Comparison of ENCODE assay signal across 1 cellular context in the genomic region with DNA sequence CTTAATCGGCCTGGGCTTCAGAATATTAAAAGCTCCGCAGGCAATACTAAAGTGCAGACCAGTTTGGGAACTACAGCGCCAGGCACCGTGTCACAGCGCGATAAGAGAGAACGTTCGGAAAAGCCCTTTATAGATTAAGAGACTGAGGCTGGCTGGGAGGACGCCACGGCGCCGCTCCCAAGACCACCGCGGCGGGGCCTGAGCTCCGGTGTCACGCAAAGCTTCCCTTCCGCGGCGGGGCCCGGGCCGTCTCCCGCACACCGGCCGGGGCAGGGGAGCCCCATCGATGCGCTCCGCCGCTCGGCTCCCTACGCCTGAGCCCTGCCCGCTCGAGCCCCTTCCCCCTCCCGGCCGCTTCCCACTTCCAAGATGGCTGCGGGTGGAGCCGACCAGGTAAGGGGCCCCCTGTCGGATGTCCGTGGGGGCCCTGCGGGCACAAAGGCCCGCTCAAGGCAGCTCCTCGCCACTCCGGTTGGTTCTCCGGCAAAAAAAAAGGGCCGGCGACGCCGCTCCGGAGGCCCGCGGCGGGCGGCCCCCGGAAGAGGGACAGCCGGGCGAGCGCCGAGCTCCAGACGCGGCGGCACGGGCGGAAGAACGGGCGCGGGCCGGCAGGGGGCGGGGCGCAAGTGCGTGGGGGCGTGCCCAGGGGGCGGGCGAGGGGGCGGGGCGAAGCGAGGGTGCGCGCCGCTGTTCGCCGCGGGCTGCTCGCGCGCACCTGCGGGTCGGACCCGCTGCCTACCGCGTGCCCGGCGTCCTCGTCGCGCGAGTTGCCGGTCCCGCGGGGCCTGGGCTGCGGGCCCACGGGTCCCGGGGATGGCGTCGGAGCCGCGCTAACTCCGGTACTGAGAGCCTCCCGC.
TF ChIP-seq lines count a peak whose summit lies in the region.

A gene with protein sequence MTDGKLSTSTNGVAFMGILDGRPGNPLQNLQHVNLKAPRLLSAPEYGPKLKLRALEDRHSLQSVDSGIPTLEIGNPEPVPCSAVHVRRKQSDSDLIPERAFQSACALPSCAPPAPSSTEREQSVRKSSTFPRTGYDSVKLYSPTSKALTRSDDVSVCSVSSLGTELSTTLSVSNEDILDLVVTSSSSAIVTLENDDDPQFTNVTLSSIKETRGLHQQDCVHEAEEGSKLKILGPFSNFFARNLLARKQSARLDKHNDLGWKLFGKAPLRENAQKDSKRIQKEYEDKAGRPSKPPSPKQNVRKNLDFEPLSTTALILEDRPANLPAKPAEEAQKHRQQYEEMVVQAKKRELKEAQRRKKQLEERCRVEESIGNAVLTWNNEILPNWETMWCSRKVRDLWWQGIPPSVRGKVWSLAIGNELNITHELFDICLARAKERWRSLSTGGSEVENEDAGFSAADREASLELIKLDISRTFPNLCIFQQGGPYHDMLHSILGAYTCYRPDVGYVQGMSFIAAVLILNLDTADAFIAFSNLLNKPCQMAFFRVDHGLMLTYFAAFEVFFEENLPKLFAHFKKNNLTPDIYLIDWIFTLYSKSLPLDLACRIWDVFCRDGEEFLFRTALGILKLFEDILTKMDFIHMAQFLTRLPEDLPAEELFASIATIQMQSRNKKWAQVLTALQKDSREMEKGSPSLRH (plus strand): TSS at position 714 of the 857 bp plus-strand sequence. CDS start 13,564 bp downstream, outside the sequence.

TF ChIP-seq in K562, 482 proteins besides CTCF, POLR2A, EP300 and RAD21 (continued from another document and continues in another):
- TF ChIP-seq, protein P1, sequence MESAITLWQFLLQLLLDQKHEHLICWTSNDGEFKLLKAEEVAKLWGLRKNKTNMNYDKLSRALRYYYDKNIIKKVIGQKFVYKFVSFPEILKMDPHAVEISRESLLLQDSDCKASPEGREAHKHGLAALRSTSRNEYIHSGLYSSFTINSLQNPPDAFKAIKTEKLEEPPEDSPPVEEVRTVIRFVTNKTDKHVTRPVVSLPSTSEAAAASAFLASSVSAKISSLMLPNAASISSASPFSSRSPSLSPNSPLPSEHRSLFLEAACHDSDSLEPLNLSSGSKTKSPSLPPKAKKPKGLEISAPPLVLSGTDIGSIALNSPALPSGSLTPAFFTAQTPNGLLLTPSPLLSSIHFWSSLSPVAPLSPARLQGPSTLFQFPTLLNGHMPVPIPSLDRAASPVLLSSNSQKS (CRISPR knock-in tag; IDR thresholded peaks at IDR 0.05): no peak
- TF ChIP-seq POU5F1 (IDR thresholded peaks at IDR 0.05; ENCODE audit: borderline replicate concordance, low read depth, low read length, partially characterized antibody) (no peak), NFIX (CRISPR knock-in tag; IDR thresholded peaks at IDR 0.05; ENCODE audit: low read depth) (no peak), GTF2F1 (IDR thresholded peaks at IDR 0.05; ENCODE audit: low read depth, low read length) (no peak; the same call in 1 of the 2 replicates), ZC3H8 (IDR thresholded peaks at IDR 0.05) (no peak), ZNF12 (CRISPR knock-in tag; IDR thresholded peaks at IDR 0.05) (peak; percentile 65; the same call in 1 of the 2 replicates), ZBTB1 (CRISPR knock-in tag; IDR thresholded peaks at IDR 0.05; ENCODE audit: borderline replicate concordance, low read depth) (no peak), SREBF2 (CRISPR knock-in tag; IDR thresholded peaks at IDR 0.05) (no peak), GTF2E2 (tag; IDR thresholded peaks at IDR 0.05) (peak; percentile 79), SMAD1 (IDR thresholded peaks at IDR 0.05; ENCODE audit: low read depth, low read length, partially characterized antibody) (no peak), SLC30A9 (CRISPR knock-in tag; IDR thresholded peaks at IDR 0.05) (no peak), NFE2 (IDR thresholded peaks at IDR 0.05; ENCODE audit: low read depth) (no peak), MCM7 (IDR thresholded peaks at IDR 0.05) (no peak), SREBF1 (IDR thresholded peaks at IDR 0.05; ENCODE audit: borderline replicate concordance, low read depth, low read length) (no peak), ZNF311 (CRISPR knock-in tag; IDR thresholded peaks at IDR 0.05) (no peak), GABPA (tag; conservative IDR thresholded peaks at IDR 0.05; ENCODE audit: low read depth) (peak; percentile 92), ZNF76 (CRISPR knock-in tag; IDR thresholded peaks at IDR 0.05; ENCODE audit: borderline replicate concordance) (no peak), ZNF232 (CRISPR knock-in tag; IDR thresholded peaks at IDR 0.05) (no peak), PURB (CRISPR knock-in tag; IDR thresholded peaks at IDR 0.05; ENCODE audit: low read depth) (no peak), ESRRB (CRISPR knock-in tag; IDR thresholded peaks at IDR 0.05; ENCODE audit: borderline replicate concordance) (no peak), MTA3 (IDR thresholded peaks at IDR 0.05; ENCODE audit: borderline replicate concordance) (no peak; the same call in 1 of the 2 replicates), ZNF384 (IDR thresholded peaks at IDR 0.05; ENCODE audit: low read depth, low read length) (peak; percentile 29; the same call in 1 of the 2 replicates), DMBX1 (CRISPR knock-in tag; IDR thresholded peaks at IDR 0.05; ENCODE audit: borderline replicate concordance) (peak; percentile 41), TFAM (CRISPR knock-in tag; conservative IDR thresholded peaks at IDR 0.05) (no peak), SMARCB1 (IDR thresholded peaks at IDR 0.05; ENCODE audit: insufficient read length, low read depth) (no peak), ZNF778 (CRISPR knock-in tag; IDR thresholded peaks at IDR 0.05) (no peak), MCM5 (IDR thresholded peaks at IDR 0.05; ENCODE audit: low read depth) (no peak), GATAD2B (IDR thresholded peaks at IDR 0.05; ENCODE audit: borderline replicate concordance) (no peak), MYC (IDR thresholded peaks at IDR 0.05; ENCODE audit: low read depth, low read length) (peak; percentile 28), MYC (CRISPR knock-in tag; IDR thresholded peaks at IDR 0.05; ENCODE audit: borderline replicate concordance, low read depth) (no peak), MCM2 (IDR thresholded peaks at IDR 0.05; ENCODE audit: low read depth) (no peak), ZNF445 (CRISPR knock-in tag; IDR thresholded peaks at IDR 0.05; ENCODE audit: low read depth) (no peak), ZNF3 (CRISPR knock-in tag; IDR thresholded peaks at IDR 0.05) (no peak), C11orf30 (IDR thresholded peaks at IDR 0.05; ENCODE audit: low read depth) (no peak), ZBTB7A (IDR thresholded peaks at IDR 0.05; ENCODE audit: borderline replicate concordance, control insufficient read depth, low read depth, low read length) (peak; percentile 82; the same call in 1 of the 2 replicates), PRPF4 (IDR thresholded peaks at IDR 0.05; ENCODE audit: insufficient read depth, low read depth, low read length, poor library complexity, severe bottlenecking) (no peak)
- TF ChIP-seq, protein P2, sequence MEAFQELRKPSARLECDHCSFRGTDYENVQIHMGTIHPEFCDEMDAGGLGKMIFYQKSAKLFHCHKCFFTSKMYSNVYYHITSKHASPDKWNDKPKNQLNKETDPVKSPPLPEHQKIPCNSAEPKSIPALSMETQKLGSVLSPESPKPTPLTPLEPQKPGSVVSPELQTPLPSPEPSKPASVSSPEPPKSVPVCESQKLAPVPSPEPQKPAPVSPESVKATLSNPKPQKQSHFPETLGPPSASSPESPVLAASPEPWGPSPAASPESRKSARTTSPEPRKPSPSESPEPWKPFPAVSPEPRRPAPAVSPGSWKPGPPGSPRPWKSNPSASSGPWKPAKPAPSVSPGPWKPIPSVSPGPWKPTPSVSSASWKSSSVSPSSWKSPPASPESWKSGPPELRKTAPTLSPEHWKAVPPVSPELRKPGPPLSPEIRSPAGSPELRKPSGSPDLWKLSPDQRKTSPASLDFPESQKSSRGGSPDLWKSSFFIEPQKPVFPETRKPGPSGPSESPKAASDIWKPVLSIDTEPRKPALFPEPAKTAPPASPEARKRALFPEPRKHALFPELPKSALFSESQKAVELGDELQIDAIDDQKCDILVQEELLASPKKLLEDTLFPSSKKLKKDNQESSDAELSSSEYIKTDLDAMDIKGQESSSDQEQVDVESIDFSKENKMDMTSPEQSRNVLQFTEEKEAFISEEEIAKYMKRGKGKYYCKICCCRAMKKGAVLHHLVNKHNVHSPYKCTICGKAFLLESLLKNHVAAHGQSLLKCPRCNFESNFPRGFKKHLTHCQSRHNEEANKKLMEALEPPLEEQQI (IDR thresholded peaks at IDR 0.05): no peak
- TF ChIP-seq, protein P3, sequence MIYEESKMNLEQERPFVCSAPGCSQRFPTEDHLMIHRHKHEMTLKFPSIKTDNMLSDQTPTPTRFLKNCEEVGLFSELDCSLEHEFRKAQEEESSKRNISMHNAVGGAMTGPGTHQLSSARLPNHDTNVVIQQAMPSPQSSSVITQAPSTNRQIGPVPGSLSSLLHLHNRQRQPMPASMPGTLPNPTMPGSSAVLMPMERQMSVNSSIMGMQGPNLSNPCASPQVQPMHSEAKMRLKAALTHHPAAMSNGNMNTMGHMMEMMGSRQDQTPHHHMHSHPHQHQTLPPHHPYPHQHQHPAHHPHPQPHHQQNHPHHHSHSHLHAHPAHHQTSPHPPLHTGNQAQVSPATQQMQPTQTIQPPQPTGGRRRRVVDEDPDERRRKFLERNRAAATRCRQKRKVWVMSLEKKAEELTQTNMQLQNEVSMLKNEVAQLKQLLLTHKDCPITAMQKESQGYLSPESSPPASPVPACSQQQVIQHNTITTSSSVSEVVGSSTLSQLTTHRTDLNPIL (CRISPR knock-in tag; IDR thresholded peaks at IDR 0.05): no peak
- TF ChIP-seq, protein P4, sequence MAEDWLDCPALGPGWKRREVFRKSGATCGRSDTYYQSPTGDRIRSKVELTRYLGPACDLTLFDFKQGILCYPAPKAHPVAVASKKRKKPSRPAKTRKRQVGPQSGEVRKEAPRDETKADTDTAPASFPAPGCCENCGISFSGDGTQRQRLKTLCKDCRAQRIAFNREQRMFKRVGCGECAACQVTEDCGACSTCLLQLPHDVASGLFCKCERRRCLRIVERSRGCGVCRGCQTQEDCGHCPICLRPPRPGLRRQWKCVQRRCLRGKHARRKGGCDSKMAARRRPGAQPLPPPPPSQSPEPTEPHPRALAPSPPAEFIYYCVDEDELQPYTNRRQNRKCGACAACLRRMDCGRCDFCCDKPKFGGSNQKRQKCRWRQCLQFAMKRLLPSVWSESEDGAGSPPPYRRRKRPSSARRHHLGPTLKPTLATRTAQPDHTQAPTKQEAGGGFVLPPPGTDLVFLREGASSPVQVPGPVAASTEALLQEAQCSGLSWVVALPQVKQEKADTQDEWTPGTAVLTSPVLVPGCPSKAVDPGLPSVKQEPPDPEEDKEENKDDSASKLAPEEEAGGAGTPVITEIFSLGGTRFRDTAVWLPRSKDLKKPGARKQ (CRISPR knock-in tag; IDR thresholded peaks at IDR 0.05): no peak
- TF ChIP-seq, protein P5, sequence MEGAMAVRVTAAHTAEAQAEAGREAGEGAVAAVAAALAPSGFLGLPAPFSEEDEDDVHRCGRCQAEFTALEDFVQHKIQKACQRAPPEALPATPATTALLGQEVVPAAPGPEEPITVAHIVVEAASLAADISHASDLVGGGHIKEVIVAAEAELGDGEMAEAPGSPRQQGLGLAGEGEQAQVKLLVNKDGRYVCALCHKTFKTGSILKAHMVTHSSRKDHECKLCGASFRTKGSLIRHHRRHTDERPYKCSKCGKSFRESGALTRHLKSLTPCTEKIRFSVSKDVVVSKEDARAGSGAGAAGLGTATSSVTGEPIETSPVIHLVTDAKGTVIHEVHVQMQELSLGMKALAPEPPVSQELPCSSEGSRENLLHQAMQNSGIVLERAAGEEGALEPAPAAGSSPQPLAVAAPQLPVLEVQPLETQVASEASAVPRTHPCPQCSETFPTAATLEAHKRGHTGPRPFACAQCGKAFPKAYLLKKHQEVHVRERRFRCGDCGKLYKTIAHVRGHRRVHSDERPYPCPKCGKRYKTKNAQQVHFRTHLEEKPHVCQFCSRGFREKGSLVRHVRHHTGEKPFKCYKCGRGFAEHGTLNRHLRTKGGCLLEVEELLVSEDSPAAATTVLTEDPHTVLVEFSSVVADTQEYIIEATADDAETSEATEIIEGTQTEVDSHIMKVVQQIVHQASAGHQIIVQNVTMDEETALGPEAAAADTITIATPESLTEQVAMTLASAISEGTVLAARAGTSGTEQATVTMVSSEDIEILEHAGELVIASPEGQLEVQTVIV (CRISPR knock-in tag; IDR thresholded peaks at IDR 0.05; ENCODE audit: borderline replicate concordance): no peak
- TF ChIP-seq, protein P6, sequence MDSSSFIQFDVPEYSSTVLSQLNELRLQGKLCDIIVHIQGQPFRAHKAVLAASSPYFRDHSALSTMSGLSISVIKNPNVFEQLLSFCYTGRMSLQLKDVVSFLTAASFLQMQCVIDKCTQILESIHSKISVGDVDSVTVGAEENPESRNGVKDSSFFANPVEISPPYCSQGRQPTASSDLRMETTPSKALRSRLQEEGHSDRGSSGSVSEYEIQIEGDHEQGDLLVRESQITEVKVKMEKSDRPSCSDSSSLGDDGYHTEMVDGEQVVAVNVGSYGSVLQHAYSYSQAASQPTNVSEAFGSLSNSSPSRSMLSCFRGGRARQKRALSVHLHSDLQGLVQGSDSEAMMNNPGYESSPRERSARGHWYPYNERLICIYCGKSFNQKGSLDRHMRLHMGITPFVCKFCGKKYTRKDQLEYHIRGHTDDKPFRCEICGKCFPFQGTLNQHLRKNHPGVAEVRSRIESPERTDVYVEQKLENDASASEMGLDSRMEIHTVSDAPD (CRISPR knock-in tag; IDR thresholded peaks at IDR 0.05): no peak
- TF ChIP-seq, protein P7, sequence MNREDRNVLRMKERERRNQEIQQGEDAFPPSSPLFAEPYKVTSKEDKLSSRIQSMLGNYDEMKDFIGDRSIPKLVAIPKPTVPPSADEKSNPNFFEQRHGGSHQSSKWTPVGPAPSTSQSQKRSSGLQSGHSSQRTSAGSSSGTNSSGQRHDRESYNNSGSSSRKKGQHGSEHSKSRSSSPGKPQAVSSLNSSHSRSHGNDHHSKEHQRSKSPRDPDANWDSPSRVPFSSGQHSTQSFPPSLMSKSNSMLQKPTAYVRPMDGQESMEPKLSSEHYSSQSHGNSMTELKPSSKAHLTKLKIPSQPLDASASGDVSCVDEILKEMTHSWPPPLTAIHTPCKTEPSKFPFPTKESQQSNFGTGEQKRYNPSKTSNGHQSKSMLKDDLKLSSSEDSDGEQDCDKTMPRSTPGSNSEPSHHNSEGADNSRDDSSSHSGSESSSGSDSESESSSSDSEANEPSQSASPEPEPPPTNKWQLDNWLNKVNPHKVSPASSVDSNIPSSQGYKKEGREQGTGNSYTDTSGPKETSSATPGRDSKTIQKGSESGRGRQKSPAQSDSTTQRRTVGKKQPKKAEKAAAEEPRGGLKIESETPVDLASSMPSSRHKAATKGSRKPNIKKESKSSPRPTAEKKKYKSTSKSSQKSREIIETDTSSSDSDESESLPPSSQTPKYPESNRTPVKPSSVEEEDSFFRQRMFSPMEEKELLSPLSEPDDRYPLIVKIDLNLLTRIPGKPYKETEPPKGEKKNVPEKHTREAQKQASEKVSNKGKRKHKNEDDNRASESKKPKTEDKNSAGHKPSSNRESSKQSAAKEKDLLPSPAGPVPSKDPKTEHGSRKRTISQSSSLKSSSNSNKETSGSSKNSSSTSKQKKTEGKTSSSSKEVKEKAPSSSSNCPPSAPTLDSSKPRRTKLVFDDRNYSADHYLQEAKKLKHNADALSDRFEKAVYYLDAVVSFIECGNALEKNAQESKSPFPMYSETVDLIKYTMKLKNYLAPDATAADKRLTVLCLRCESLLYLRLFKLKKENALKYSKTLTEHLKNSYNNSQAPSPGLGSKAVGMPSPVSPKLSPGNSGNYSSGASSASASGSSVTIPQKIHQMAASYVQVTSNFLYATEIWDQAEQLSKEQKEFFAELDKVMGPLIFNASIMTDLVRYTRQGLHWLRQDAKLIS (CRISPR knock-in tag; IDR thresholded peaks at IDR 0.05): no peak
- TF ChIP-seq, protein P8, sequence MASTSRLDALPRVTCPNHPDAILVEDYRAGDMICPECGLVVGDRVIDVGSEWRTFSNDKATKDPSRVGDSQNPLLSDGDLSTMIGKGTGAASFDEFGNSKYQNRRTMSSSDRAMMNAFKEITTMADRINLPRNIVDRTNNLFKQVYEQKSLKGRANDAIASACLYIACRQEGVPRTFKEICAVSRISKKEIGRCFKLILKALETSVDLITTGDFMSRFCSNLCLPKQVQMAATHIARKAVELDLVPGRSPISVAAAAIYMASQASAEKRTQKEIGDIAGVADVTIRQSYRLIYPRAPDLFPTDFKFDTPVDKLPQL (IDR thresholded peaks at IDR 0.05; ENCODE audit: extremely low read depth, insufficient read length): no peak
